1 cellular context compared by ENCODE assay signal in genomic region chr2:56288863-56289580, GRCh38.
TF ChIP-seq lines count a peak whose summit lies in the region.

No MANE protein-coding gene starts in this region.

TF ChIP-seq in HEK293, 187 proteins besides CTCF, POLR2A, EP300 and RAD21 (continued from another document):
- TF ChIP-seq ZNF639 (tag by site-specific recombination; IDR thresholded peaks at IDR 0.05), result no peak
